Comparison of ENCODE assay signal across 10 cellular contexts in the genomic region with DNA sequence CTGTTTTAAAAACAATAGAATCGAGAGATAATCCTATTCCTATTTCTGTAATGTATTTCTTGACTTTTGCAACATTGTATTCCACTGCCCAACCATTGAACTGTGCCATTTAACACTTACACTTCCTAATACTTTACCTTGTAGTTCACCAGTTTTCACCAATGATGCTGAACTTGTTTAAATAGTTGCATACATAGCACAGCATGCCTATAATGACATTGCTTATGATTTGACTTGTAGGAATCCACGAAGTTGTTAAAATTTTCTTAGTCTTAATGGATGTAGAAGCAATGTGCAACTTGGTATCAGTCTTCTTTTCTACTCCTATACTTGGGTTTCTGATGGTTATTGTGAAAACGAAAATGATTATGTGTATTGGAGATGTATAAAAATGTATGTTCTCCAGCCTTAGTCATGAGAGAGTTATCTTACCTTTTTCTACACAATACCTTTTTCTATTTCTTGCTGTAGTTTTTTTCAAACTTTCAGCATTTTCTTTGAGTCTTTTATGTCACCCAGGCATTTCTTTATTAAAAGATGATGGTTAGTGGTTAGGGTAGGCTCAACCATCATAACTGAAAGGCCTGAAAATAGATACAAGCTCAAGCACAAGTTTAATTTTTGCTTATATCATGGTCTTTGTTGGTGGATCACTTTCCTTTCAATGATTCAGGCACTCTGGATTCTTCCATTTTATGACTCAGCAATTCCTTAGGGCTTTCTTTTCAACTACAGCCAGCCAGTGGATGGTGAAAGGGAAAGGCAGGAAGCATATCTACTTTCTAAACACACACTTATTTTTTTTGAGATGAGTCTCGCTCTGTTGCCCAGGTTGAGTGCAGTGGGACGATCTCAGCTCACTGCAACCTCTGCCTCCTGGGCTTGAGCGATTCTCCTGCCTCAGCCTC. TPM values are rescaled to one million over a fixed set of nuclear protein-coding genes. Genes with fewer than 3 reads are reported as not detected.
A peak's percentile ranks its signal among the peaks of the same experiment; 100 is the strongest.
DNase-seq lines count a peak whose midpoint lies in the region; ATAC-seq and TF ChIP-seq lines count a peak whose summit lies in the region.
"Had no signal": no experiment of that assay in that cellular context is flagged by ENCODE, and none has a peak within 500 bp of the region (broad histone marks: within the 10 kb centered on the region; RNA-seq: fewer than 3 reads in every experiment).

No MANE protein-coding gene starts in this region.

- no peak overlapping the region for H3K4me2 ChIP-seq in GM23338
- H3K4me2 ChIP-seq in neuronal stem cell (ENCODE audit: insufficient read depth, low read length, poor library complexity, severe bottlenecking): no peak overlapping the region

- no peak overlapping the region for H3K23ac ChIP-seq in neuronal stem cell (ENCODE audit: low read depth, low read length, poor library complexity)

- no peak overlapping the region for H2BK120ac ChIP-seq in neuronal stem cell (ENCODE audit: low read depth, low read length)

- no peak overlapping the region for H2BK15ac ChIP-seq in neuronal stem cell (ENCODE audit: low read length)

- H3K79me2 ChIP-seq in GM23338 (replicated peaks; ENCODE audit: insufficient read depth): peaks cover 50% of the 10 kb centered on the region

- peaks cover 11% of the 10 kb centered on the region for H3K9me3 Mint-ChIP-seq in GM23338

- H3K9ac ChIP-seq in neuronal stem cell (ENCODE audit: low read depth, low read length, poor library complexity): no peak overlapping the region

- H3F3A ChIP-seq in GM23338 (replicated peaks; ENCODE audit: low read depth): no peaks in the 10 kb centered on the region

- in situ Hi-C loops in HAP-1 (cut with MboI; ENCODE audit: low sequenced_read_pairs): no loop called here

- H2BK12ac ChIP-seq in neuronal stem cell (ENCODE audit: low read length): no peak overlapping the region

- peaks cover 2% of the 10 kb centered on the region for H3K79me1 ChIP-seq in neuronal stem cell (ENCODE audit: low read depth, low read length)

- no peaks in the 10 kb centered on the region for H3K9me2 ChIP-seq in GM23338 (ENCODE audit: insufficient read depth)

- H2AK5ac ChIP-seq in neuronal stem cell (ENCODE audit: low read depth, low read length): no peak overlapping the region

- no peaks in the 10 kb centered on the region for H3K9me3 ChIP-seq in neuronal stem cell (replicated peaks in 1 of 2; ENCODE audit: control insufficient read depth in 2 of 2, insufficient read depth in 1 of 2, low read depth in 1 of 2, low read length in 2 of 2)
- H3K9me3 ChIP-seq in HAP-1: no peaks in the 10 kb centered on the region

- no peak overlapping the region for H4K8ac ChIP-seq in neuronal stem cell (ENCODE audit: low read depth, low read length)

- no CpG with 5 or more reads among the region's 6 CpGs for WGBS in neuronal stem cell (ENCODE audit: extremely low coverage in 2 of 2, insufficient read length in 2 of 2, insufficient replicate concordance in 1 of 2), 2 donors

- no peak overlapping the region for H3K18ac ChIP-seq in neuronal stem cell (ENCODE audit: low read length)

- H3K4me1 Mint-ChIP-seq in GM23338: no peaks in the 10 kb centered on the region; the same call in 2 of the 3 replicates

- H2AFZ ChIP-seq in GM23338 (no peak overlapping the region), neuronal stem cell (ENCODE audit: low read length) (no peak overlapping the region)

- peaks cover 16% of the 10 kb centered on the region for H3K36me3 Mint-ChIP-seq in GM23338 (ENCODE audit: low read depth)

- H4K91ac ChIP-seq in neuronal stem cell (ENCODE audit: low read depth, low read length, poor library complexity): no peak overlapping the region

- H3K4me1 ChIP-seq in GM23338 (ENCODE audit: insufficient read depth) (no peaks in the 10 kb centered on the region), neuronal stem cell (ENCODE audit: control insufficient read depth in 2 of 2, insufficient read depth in 1 of 2, low read depth in 1 of 2, low read length in 2 of 2) (no peaks in the 10 kb centered on the region), HAP-1 (no peaks in the 10 kb centered on the region)

- ATAC-seq in GM23338 (no peak), left lobe of liver (no peak)
- no peak for ATAC-seq in activated CD4-positive, CD25-positive, alpha-beta regulatory T cell treated with anti-CD3 and anti-CD28 coated beads, Interleukin-2, amount 50 U/mL, for 24 hours

- no peak for TF ChIP-seq CTCF in GM23338 (conservative IDR thresholded peaks at IDR 0.05; ENCODE audit: low read depth in 2 of 2)

- DNase-seq in GM03348 (ENCODE audit: low spot score): peak; percentile 82
- peak; percentile 41 for DNase-seq in GM23338 (ENCODE audit: low spot score)
- DNase-seq in NCI-H226: peak; percentile 62
- DNase-seq in glomerular visceral epithelial cell (ENCODE audit: extremely low spot score): peak; percentile 68
- no peak for DNase-seq in neuronal stem cell (ENCODE audit: low spot score)
- DNase-seq in HAP-1 (ENCODE audit: low spot score in 2 of 2): no peak
- DNase-seq in left lobe of liver (ENCODE audit: low spot score): no peak
- DNase-seq: activated T-cell treated with anti-CD3 and anti-CD28 coated beads, Interleukin-2, amount 50 U/mL, for 1 hour; NCI-H446 treated with DMSO at 0.1 percent for 48 hours had no signal

- no peak overlapping the region for H3K4me3 ChIP-seq in GM23338
- H3K4me3 ChIP-seq in neuronal stem cell (ENCODE audit: low read length in 2 of 2): no peak overlapping the region
- no peak overlapping the region for H3K4me3 ChIP-seq in HAP-1

- no peaks in the 10 kb centered on the region for H4K20me1 ChIP-seq in GM23338 (replicated peaks; ENCODE audit: insufficient read depth)

- no peaks in the 10 kb centered on the region for H3K27me3 ChIP-seq in GM23338 (ENCODE audit: insufficient read depth)
- H3K27me3 ChIP-seq in neuronal stem cell (ENCODE audit: control insufficient read depth in 3 of 3, insufficient read depth in 3 of 3, low read depth in 1 of 3, low read length in 3 of 3): no peaks in the 10 kb centered on the region
- no peaks in the 10 kb centered on the region for H3K27me3 ChIP-seq in HAP-1 (ENCODE audit: low read depth)

- H3K36me3 ChIP-seq in GM23338 (ENCODE audit: insufficient read depth) (no peaks in the 10 kb centered on the region), neuronal stem cell (replicated peaks in 1 of 2; ENCODE audit: control insufficient read depth in 2 of 2, insufficient read depth in 2 of 2, low read length in 2 of 2) (no peaks in the 10 kb centered on the region), HAP-1 (replicated peaks) (no peaks in the 10 kb centered on the region)

- peaks cover 3% of the 10 kb centered on the region for H3K27me3 Mint-ChIP-seq in GM23338 (ENCODE audit: insufficient read depth, low read depth, poor library complexity)

- no peak overlapping the region for H3K27ac ChIP-seq in GM23338 (ENCODE audit: low read depth)
- no peak overlapping the region for H3K27ac ChIP-seq in neuronal stem cell (replicated peaks; ENCODE audit: low read length)

- H3K4ac ChIP-seq in neuronal stem cell (ENCODE audit: low read length): no peak overlapping the region

- no peak overlapping the region for H2BK5ac ChIP-seq in neuronal stem cell (ENCODE audit: low read length)

- no peak overlapping the region for H3K4me3 Mint-ChIP-seq in GM23338

- no peak overlapping the region for H3K14ac ChIP-seq in neuronal stem cell (ENCODE audit: low read length)

- H3K27ac Mint-ChIP-seq in GM23338: peak overlapping the region; percentile 38; the same call in 1 of the 2 replicates

TF ChIP-seq in GM23338, 12 proteins besides CTCF, POLR2A, EP300 and RAD21:
- TF ChIP-seq, protein P1, sequence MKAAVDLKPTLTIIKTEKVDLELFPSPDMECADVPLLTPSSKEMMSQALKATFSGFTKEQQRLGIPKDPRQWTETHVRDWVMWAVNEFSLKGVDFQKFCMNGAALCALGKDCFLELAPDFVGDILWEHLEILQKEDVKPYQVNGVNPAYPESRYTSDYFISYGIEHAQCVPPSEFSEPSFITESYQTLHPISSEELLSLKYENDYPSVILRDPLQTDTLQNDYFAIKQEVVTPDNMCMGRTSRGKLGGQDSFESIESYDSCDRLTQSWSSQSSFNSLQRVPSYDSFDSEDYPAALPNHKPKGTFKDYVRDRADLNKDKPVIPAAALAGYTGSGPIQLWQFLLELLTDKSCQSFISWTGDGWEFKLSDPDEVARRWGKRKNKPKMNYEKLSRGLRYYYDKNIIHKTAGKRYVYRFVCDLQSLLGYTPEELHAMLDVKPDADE (IDR thresholded peaks at IDR 0.05): no peak
- TF ChIP-seq CREB1 (CRISPR knock-in tag; IDR thresholded peaks at IDR 0.05; ENCODE audit: low read depth) (no peak), POLR2AphosphoS5 (IDR thresholded peaks at IDR 0.05; ENCODE audit: low read depth) (no peak), EZH2phosphoT487 (IDR thresholded peaks at IDR 0.05; ENCODE audit: unreplicated experiment) (no peak)
TF ChIP-seq in GM23338: peak in this region for 0.

RNA-seq across cellular contexts. Expression of a gene that starts 9.4 kb away (rescaled TPM):
- 67.4 and 83.2 TPM in 2 replicates for total RNA-seq in GM23338 (2014; rRNA removed; shearing (Covaris generic))
- 7.6 and 9.4 TPM in 2 replicates for polyA plus RNA-seq in GM23338 (2016; fragmentation: Nextera tagmentation; extraction: Ambion mirVana)
- 24.9 TPM for polyA plus RNA-seq in neuronal stem cell (2013, experiment 1 of 2)
- polyA plus RNA-seq in neuronal stem cell (2013, experiment 2 of 2): 27.8 TPM
- total RNA-seq in left lobe of liver: 3.2 TPM

Comparison
In these comparisons a context has a peak if more than half of its experiments do, and no peak if none do; other contexts are left out.
1. DNase-seq: peak in GM03348 (single experiment), GM23338 (single experiment), NCI-H226 (single experiment) and glomerular visceral epithelial cell (single experiment); none in neuronal stem cell (single experiment), HAP-1 (0 of 2) and left lobe of liver (single experiment).
2. RNA of a gene that starts 9.4 kb away (total RNA-seq): 67.4 to 83.2 TPM in GM23338; 3.2 TPM in left lobe of liver (single experiment); every median in the first group is over 10 times any median in the second.